ENCODE assay signal across 7 cellular contexts in the genomic region with DNA sequence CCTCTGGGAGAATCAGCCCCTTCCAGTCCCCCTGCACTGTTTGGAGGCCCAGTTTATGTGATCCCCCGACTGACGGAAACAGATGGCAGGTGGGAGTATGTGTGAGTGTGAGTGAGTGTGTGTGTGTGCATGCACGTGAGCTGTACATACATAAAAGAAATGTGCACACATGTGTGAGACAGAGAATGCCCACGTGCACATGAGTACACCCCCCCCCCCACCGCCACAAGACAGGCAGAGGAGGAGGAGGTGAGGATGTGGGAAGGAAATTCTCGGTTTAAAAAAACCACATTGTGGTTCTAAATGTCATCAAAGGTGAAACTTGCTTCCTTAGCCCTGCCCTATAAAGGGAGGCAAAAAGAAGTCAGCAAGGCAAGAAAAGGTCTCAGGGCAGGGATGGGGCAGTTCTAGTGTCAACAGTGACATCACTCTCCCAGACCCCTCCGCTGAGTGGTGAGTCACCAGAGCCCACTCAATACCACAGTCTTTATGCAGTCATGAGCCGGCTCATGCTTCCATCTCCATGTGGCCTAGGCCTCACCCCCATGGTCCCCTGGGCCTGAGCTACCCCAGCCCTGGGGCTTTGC.
DNase-seq lines count a peak whose midpoint lies in the region; ATAC-seq lines count a peak whose summit lies in the region.

No MANE protein-coding gene starts in this region.

- peak; percentile 57 for ATAC-seq in HG03442 (IDR thresholded peaks at IDR 0.05; ENCODE audit: unreplicated experiment)

- DNase-seq in GM19238 (ENCODE audit: insufficient read length, low spot score) (peak; percentile 34), NCI-H146 (lab: John Stamatoyannopoulos, UW) (no peak), DMS53 treated with DMSO at 0.1 percent for 48 hours (lab: John Stamatoyannopoulos, UW; ENCODE audit: unreplicated experiment) (no peak)
- peak; percentile 42 to 64 for DNase-seq in activated CD4-positive, alpha-beta T cell treated with anti-CD3 and anti-CD28 coated beads for 24 hours (ENCODE audit: low read depth in 2 of 2)
- DNase-seq in effector CD4-positive, alpha-beta T cell = peak; percentile 41
- peak; percentile 51 to 74 (median 64) for DNase-seq in stimulated activated CD4-positive, alpha-beta T cell treated with anti-CD3 and anti-CD28 coated beads, TNF-alpha, amount 100 ng/mL, for 24 hours (ENCODE audit: low read depth in 3 of 3)

Comparison
In these comparisons a context has a peak if more than half of its experiments do, and no peak if none do; other contexts are left out.
1. DNase-seq: peak in GM19238 (single experiment), activated CD4-positive, alpha-beta T cell treated with anti-CD3 and anti-CD28 coated beads for 24 hours (2 of 2), effector CD4-positive, alpha-beta T cell (single experiment) and stimulated activated CD4-positive, alpha-beta T cell treated with anti-CD3 and anti-CD28 coated beads, TNF-alpha, amount 100 ng/mL, for 24 hours (3 of 3); none in NCI-H146 (single experiment) and DMS53 treated with DMSO at 0.1 percent for 48 hours (single experiment).